Comparison of ENCODE assay signal across 1 cellular context in the genomic region with DNA sequence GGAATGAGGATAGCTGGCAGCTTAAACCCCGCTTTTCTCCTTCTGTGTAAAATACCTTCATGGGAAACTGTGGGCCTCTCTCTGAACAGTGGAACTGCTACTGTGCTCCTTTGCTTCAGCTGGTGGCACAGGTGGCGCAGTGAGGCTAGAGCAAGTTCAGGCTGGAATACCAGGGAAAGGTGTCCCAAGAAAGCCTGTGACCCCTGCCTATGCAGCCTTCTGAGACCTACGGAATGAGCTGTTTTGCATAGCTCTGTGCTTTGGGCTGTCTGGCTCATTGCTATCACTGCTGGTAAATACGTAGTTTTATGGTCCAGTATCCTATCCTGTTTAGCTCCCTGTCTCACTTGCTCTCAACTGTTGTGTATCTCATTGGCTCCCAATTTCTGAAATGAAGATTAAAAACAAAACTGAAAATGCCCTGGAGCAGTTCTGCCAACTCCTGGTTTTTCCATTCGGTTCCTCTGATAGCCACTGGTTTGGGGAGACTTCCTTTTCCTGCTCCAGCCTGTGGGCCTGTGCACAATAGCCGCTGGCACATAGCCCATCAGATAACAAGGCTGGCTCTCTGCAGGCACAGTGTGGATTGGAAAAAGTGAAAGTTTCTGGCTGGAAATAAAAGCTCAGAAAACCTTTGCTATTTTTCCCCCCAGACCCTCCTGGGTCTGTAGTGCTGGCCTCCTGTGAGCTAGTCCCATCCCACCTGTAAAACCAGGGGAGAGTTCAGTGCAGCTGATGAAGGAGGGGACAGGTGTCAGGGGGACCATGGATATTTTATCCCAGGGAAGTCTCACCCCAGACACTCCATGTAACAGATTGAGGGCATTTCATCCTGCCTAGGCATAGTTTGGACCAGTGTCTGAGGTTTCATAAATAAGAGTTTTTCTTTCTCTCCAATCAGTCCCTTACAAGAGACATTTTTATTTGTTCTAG.
TF ChIP-seq lines count a peak whose summit lies in the region.

No MANE protein-coding gene starts in this region.

TF ChIP-seq in endothelial cell of umbilical vein, 7 proteins besides CTCF, POLR2A, EP300 and RAD21 (continued from another document):
- TF ChIP-seq JUN (IDR thresholded peaks at IDR 0.05; ENCODE audit: borderline replicate concordance, insufficient read depth, insufficient read length, low read depth) (peak; percentile 48), MYC (IDR thresholded peaks at IDR 0.05; ENCODE audit: low read depth, low read length) (no peak)
TF ChIP-seq in endothelial cell of umbilical vein: peak in this region for 3.
